Comparison of ENCODE assay signal across 1 cellular context in genomic region chr15:78311292-78311691, GRCh38.
TF ChIP-seq lines count a peak whose summit lies in the region.

No MANE protein-coding gene starts in this region.

TF ChIP-seq in H1, 55 proteins besides CTCF, POLR2A, EP300 and RAD21:
- TF ChIP-seq TAF7 (optimal IDR thresholded peaks at IDR 0.05; ENCODE audit: borderline replicate concordance, low read depth, low read length), result no peak
- TF ChIP-seq EZH2 (IDR thresholded peaks at IDR 0.05; ENCODE audit: low read depth, low read length, severe bottlenecking), result no peak
- TF ChIP-seq ATF3 (IDR thresholded peaks at IDR 0.05; ENCODE audit: insufficient read depth, low read depth, low read length), result no peak
- no peak for TF ChIP-seq JUND (IDR thresholded peaks at IDR 0.05; ENCODE audit: low read length)
- TF ChIP-seq SIX5 (IDR thresholded peaks at IDR 0.05; ENCODE audit: low read depth, low read length), result no peak
- no peak for TF ChIP-seq CTBP2 (IDR thresholded peaks at IDR 0.05; ENCODE audit: borderline replicate concordance, insufficient read depth, insufficient read length, low read length)
- TF ChIP-seq JUN (IDR thresholded peaks at IDR 0.05; ENCODE audit: low read depth, low read length), result no peak
- TF ChIP-seq, protein P1, sequence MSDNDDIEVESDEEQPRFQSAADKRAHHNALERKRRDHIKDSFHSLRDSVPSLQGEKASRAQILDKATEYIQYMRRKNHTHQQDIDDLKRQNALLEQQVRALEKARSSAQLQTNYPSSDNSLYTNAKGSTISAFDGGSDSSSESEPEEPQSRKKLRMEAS (IDR thresholded peaks at IDR 0.05), result no peak
- no peak for TF ChIP-seq GABPA (IDR thresholded peaks at IDR 0.05; ENCODE audit: borderline replicate concordance, insufficient read depth, low read length)
- TF ChIP-seq SIRT6 (IDR thresholded peaks at IDR 0.05; ENCODE audit: low read length), result no peak
- no peak for TF ChIP-seq HDAC2 (IDR thresholded peaks at IDR 0.05; ENCODE audit: borderline replicate concordance in 1 of 2, low read depth in 2 of 2, low read length in 2 of 2)
- TF ChIP-seq TBP (IDR thresholded peaks at IDR 0.05; ENCODE audit: low read depth, low read length), result no peak
- no peak for TF ChIP-seq RNF2 (IDR thresholded peaks at IDR 0.05; ENCODE audit: borderline replicate concordance, low read depth, low read length, missing control alignments, poor library complexity, severe bottlenecking)
